Comparison of ENCODE assay signal across 8 cellular contexts in the genomic region with DNA sequence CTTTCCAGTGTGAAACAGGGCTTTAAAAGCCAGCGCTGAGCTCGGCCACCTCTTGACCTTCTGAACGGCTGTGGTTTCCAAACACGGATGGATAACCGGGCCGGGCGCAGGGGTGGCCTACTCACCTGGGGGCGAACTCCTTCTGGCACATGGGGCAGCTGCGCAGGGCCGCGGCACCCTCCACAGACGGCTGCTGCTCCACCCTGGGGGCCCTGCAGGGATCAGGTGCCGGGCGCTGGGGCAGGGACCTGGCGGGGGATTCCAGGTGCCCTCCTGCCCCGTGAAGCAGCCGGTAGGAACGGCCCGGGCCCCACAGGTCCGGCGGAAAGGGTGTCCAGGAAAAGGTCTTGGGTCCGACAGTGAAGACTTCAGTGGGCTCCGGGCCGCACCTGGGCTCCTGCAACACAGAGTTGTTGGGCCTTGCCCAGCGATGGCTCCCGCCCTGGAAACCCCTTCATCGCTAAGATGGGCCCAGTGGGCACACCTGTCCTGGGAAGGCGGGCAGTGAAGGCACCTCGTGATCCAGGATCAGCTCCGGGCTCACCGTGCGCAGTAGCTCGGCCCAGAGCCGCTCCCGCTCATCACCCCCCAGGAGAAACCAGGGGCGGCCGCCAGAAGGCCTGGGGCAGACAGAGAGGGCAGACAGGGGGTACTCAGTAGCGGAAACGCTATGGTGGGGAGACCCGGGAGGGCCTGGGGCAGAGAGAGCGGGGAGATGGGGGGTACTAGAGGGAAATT. TPM values are rescaled to one million over a fixed set of nuclear protein-coding genes. Genes with fewer than 3 reads are reported as not detected.
DNase-seq lines count a peak whose midpoint lies in the region; ATAC-seq and TF ChIP-seq lines count a peak whose summit lies in the region.

No MANE protein-coding gene starts in this region.

- H3K4me3 Mint-ChIP-seq in activated CD8-positive, alpha-beta memory T cell treated with anti-CD3 and anti-CD28 coated beads, Interleukin-2, amount 10 ng/mL, durations not matched to agents 7 days and 5 days = peak overlapping the region; percentile 50
- H3K4me3 Mint-ChIP-seq in activated naive CD8-positive, alpha-beta T cell treated with anti-CD3 and anti-CD28 coated beads, Interleukin-2, amount 50 U/mL, for 24 hours = peak overlapping the region; percentile 76

- no peaks in the 10 kb centered on the region for H3K9me3 ChIP-seq in tibial nerve

- peak overlapping the region; percentile 40 for H3K27ac Mint-ChIP-seq in activated CD8-positive, alpha-beta memory T cell treated with anti-CD3 and anti-CD28 coated beads, Interleukin-2, amount 10 ng/mL, durations not matched to agents 7 days and 5 days
- peak overlapping the region; percentile 72 for H3K27ac Mint-ChIP-seq in activated naive CD8-positive, alpha-beta T cell treated with anti-CD3 and anti-CD28 coated beads, Interleukin-2, amount 50 U/mL, for 24 hours

- H3K36me3 Mint-ChIP-seq in activated CD8-positive, alpha-beta memory T cell treated with anti-CD3 and anti-CD28 coated beads, Interleukin-2, amount 10 ng/mL, durations not matched to agents 7 days and 5 days = peaks cover 1% of the 10 kb centered on the region
- H3K36me3 Mint-ChIP-seq in activated naive CD8-positive, alpha-beta T cell treated with anti-CD3 and anti-CD28 coated beads, Interleukin-2, amount 50 U/mL, for 24 hours (ENCODE audit: low read depth) = no peaks in the 10 kb centered on the region

- H3K36me3 ChIP-seq in kidney epithelial cell (ENCODE audit: control insufficient read depth, insufficient read depth, low read length) = no peaks in the 10 kb centered on the region
- no peaks in the 10 kb centered on the region for H3K36me3 ChIP-seq in tibial nerve

- no peaks in the 10 kb centered on the region for H3K9me3 Mint-ChIP-seq in activated CD8-positive, alpha-beta memory T cell treated with anti-CD3 and anti-CD28 coated beads, Interleukin-2, amount 10 ng/mL, durations not matched to agents 7 days and 5 days (ENCODE audit: low read depth)
- no peaks in the 10 kb centered on the region for H3K9me3 Mint-ChIP-seq in activated naive CD8-positive, alpha-beta T cell treated with anti-CD3 and anti-CD28 coated beads, Interleukin-2, amount 50 U/mL, for 24 hours

- CTCF ChIA-PET in activated CD8-positive, alpha-beta memory T cell treated with anti-CD3 and anti-CD28 coated beads, Interleukin-2, amount 10 ng/mL, durations not matched to agents 7 days and 5 days (lab: Charles Lee) = interaction anchor here (1.5 to 8.0 kb wide), 4 partner anchors 121 to 197 kb away, joined by 4 to 217 read pairs (median 41); a partner anchor contains a TSS

- no peaks in the 10 kb centered on the region for H3K27me3 ChIP-seq in kidney epithelial cell (ENCODE audit: control insufficient read depth, insufficient read depth, low read length)
- H3K27me3 ChIP-seq in tibial nerve = no peaks in the 10 kb centered on the region

- intact Hi-C loops in posterior vena cava (cut with DNase I) = loop anchor here in 1 of 2 donors (2.0 to 5.0 kb wide), 2 partner anchors 39 to 187 kb away; no protein-coding TSS in a partner anchor

- H3K4me3 ChIP-seq in kidney epithelial cell (ENCODE audit: low read depth, low read length) (peak overlapping the region; percentile 57), tibial nerve (peak overlapping the region; percentile 36 to 87 (median 54))

- DNase-seq in activated CD8-positive, alpha-beta memory T cell treated with anti-CD3 and anti-CD28 coated beads, Interleukin-2, amount 10 ng/mL, durations not matched to agents 7 days and 5 days = no peak
- DNase-seq in activated CD8-positive, alpha-beta memory T cell treated with anti-CD3 and anti-CD28 coated beads, Interleukin-2, amount 50 U/mL, for 4 hours = no peak
- DNase-seq in activated naive CD8-positive, alpha-beta T cell treated with anti-CD3 and anti-CD28 coated beads, Interleukin-2, amount 50 U/mL, for 24 hours = no peak
- no peak for DNase-seq in kidney epithelial cell (ENCODE audit: low read depth)
- DNase-seq in tibial nerve (ENCODE audit: low spot score in 2 of 2) = no peak
- no peak for DNase-seq in SKM-1 treated with dmso at 0.1 percent for 144 hours (lab: John Stamatoyannopoulos, UW; ENCODE audit: unreplicated experiment)
- DNase-seq in posterior vena cava (ENCODE audit: low spot score) = no peak

- H3K27me3 Mint-ChIP-seq in activated CD8-positive, alpha-beta memory T cell treated with anti-CD3 and anti-CD28 coated beads, Interleukin-2, amount 10 ng/mL, durations not matched to agents 7 days and 5 days = no peaks in the 10 kb centered on the region
- no peaks in the 10 kb centered on the region for H3K27me3 Mint-ChIP-seq in activated naive CD8-positive, alpha-beta T cell treated with anti-CD3 and anti-CD28 coated beads, Interleukin-2, amount 50 U/mL, for 24 hours

- TF ChIP-seq CTCF in kidney epithelial cell (IDR thresholded peaks at IDR 0.05; ENCODE audit: insufficient read depth, low read length, poor library complexity, severe bottlenecking) (no peak), tibial nerve (IDR thresholded peaks at IDR 0.05) (no peak)

- no peak for ATAC-seq in activated CD8-positive, alpha-beta memory T cell treated with anti-CD3 and anti-CD28 coated beads, Interleukin-2, amount 10 ng/mL, durations not matched to agents 7 days and 5 days
- no peak for ATAC-seq in activated naive CD8-positive, alpha-beta T cell treated with anti-CD3 and anti-CD28 coated beads, Interleukin-2, amount 50 U/mL, for 24 hours
- ATAC-seq in esophagus mucosa = no peak

- TF ChIP-seq EP300 in tibial nerve (IDR thresholded peaks at IDR 0.05) = no peak

- peaks cover 26% of the 10 kb centered on the region for H3K4me1 Mint-ChIP-seq in activated CD8-positive, alpha-beta memory T cell treated with anti-CD3 and anti-CD28 coated beads, Interleukin-2, amount 10 ng/mL, durations not matched to agents 7 days and 5 days
- peaks cover 27% of the 10 kb centered on the region for H3K4me1 Mint-ChIP-seq in activated naive CD8-positive, alpha-beta T cell treated with anti-CD3 and anti-CD28 coated beads, Interleukin-2, amount 50 U/mL, for 24 hours

- WGBS in tibial nerve, 2 donors = 66 to 75% methylated on average over 33 to 40 of the region's 41 CpGs

- peak overlapping the region; percentile 87 to 99 (median 91) for H3K27ac ChIP-seq in tibial nerve

- peaks cover 0 to 71% (median 49%) of the 10 kb centered on the region in 4 donors for H3K4me1 ChIP-seq in tibial nerve

- no peak for TF ChIP-seq POLR2A in tibial nerve (IDR thresholded peaks at IDR 0.05)

RNA-seq across cellular contexts. Expression of a gene that starts 0.9 kb away (rescaled TPM):
- 10 to 100 TPM; 52.5 to 55.7 TPM for total RNA-seq in activated CD8-positive, alpha-beta memory T cell treated with anti-CD3 and anti-CD28 coated beads, Interleukin-2, amount 10 ng/mL, durations not matched to agents 7 days and 5 days
- total RNA-seq in kidney epithelial cell (50.6 and 65.8 TPM in 2 replicates), tibial nerve (10 to 100 TPM; 32.8 to 60.9 (median 47.3) TPM), esophagus mucosa (36.5 TPM), posterior vena cava (10 to 100 TPM; 50.7 to 52.9 TPM)

RNA-seq across cellular contexts. Expression of a gene that starts 34.4 kb away (rescaled TPM):
- 10 to 100 TPM; 35.0 to 42.9 TPM for total RNA-seq in activated CD8-positive, alpha-beta memory T cell treated with anti-CD3 and anti-CD28 coated beads, Interleukin-2, amount 10 ng/mL, durations not matched to agents 7 days and 5 days
- total RNA-seq in kidney epithelial cell (26.9 and 33.8 TPM in 2 replicates), tibial nerve (100 to 1,000 TPM in 1 of 4 donors, 10 to 100 TPM in 3; 62.8 to 100 (median 72.2) TPM), esophagus mucosa (21.6 TPM), posterior vena cava (100 to 1,000 TPM; 104 to 111 TPM)
